Comparison of ENCODE assay signal across 8 cellular contexts in the genomic region with DNA sequence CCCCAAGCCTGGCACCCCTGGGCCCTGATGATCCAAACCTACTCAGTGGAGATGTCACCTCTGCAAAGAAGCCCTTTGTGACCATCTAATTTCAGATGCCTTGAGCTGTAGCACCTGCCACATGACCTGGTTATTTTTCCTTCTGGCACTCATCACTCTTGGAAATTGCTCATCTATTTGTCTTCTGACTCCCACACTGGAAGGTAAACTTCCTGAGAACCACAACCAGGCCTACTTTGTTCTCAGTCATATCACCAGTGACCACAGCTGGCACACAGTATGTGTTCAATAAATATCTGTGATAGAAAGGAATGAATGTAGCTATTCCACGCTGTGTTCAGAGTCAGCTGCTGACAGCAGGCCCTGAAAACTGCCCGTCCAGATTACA.
DNase-seq lines count a peak whose midpoint lies in the region; ATAC-seq and TF ChIP-seq lines count a peak whose summit lies in the region.

No MANE protein-coding gene starts in this region.

- no peaks in the 10 kb centered on the region for H3K36me3 ChIP-seq in CD4-positive, alpha-beta memory T cell (ENCODE audit: insufficient read depth, low read length)
- H3K36me3 ChIP-seq in MG63 (no peaks in the 10 kb centered on the region), colonic mucosa (no peaks in the 10 kb centered on the region), thyroid gland (no peaks in the 10 kb centered on the region)

- WGBS in thyroid gland, 2 donors = 89 to 90% methylated on average over 2 of the region's 2 CpGs

- peaks cover 26 to 57% (median 45%) of the 10 kb centered on the region in 4 donors for H3K4me1 Mint-ChIP-seq in CD4-positive, alpha-beta memory T cell
- peaks cover 20% of the 10 kb centered on the region in 2 donors for H3K4me1 Mint-ChIP-seq in natural killer cell

- peak overlapping the region in 1 of 2 donors; percentile 35 for H3K9ac ChIP-seq in colonic mucosa (ENCODE audit: low read depth in 2 of 2, low read length in 2 of 2)

- no peak for TF ChIP-seq CTCF in colonic mucosa (IDR thresholded peaks at IDR 0.05)
- TF ChIP-seq CTCF in natural killer cell (IDR thresholded peaks at IDR 0.05) = no peak
- TF ChIP-seq CTCF in thyroid gland (IDR thresholded peaks at IDR 0.05) = no peak

- H3K27me3 Mint-ChIP-seq in CD4-positive, alpha-beta memory T cell = no peaks in the 10 kb centered on the region
- H3K27me3 Mint-ChIP-seq in natural killer cell (ENCODE audit: low read depth in 2 of 2) = peaks cover 0 to 2% of the 10 kb centered on the region in 2 donors

- intact Hi-C loops in CD4-positive, alpha-beta memory T cell (cut with micrococcal nuclease) = no loop called here
- intact Hi-C loops in colonic mucosa (cut with DNase I) = no loop called here
- intact Hi-C loops in natural killer cell (cut with micrococcal nuclease) = no loop called here
- intact Hi-C loops in thyroid gland (cut with DNase I) = no loop called here
- intact Hi-C loops in sciatic nerve (cut with DNase I) = no loop called here

- H3K27ac ChIP-seq in CD4-positive, alpha-beta memory T cell (ENCODE audit: low read depth, low read length) = no peak overlapping the region
- H3K27ac ChIP-seq in colonic mucosa = peak overlapping the region; percentile 70
- peak overlapping the region in 1 of 3 donors; percentile 45 for H3K27ac ChIP-seq in thyroid gland

- CTCF ChIA-PET in CD4-positive, alpha-beta memory T cell (lab: Charles Lee; ENCODE audit: partially characterized antibody) = interaction anchor here (0.6 to 3.0 kb wide), 6 partner anchors 9 to 48 kb away, joined by 3 to 15 read pairs (median 4); no protein-coding TSS in a partner anchor

- H3K4me3 ChIP-seq in CD4-positive, alpha-beta memory T cell (ENCODE audit: low read length in 2 of 2) = peak overlapping the region in 1 of 2 donors; percentile 36
- H3K4me3 ChIP-seq in MG63 = no peak overlapping the region
- no peak overlapping the region for H3K4me3 ChIP-seq in colonic mucosa
- no peak overlapping the region for H3K4me3 ChIP-seq in thyroid gland (replicated peaks in 1 of 3)

- H3K27ac Mint-ChIP-seq in CD4-positive, alpha-beta memory T cell = peak overlapping the region; percentile 60 to 87 (median 81)
- peak overlapping the region in 1 of 2 donors; percentile 67 for H3K27ac Mint-ChIP-seq in natural killer cell

- POLR2A ChIA-PET in CD4-positive, alpha-beta memory T cell (lab: Charles Lee; ENCODE audit: partially characterized antibody) = interaction anchor here (0.8 to 14.0 kb wide), 10 partner anchors 7 to 97 kb away, joined by 3 to 168 read pairs (median 4); a partner anchor contains a TSS

- peaks cover 0 to 2% (median 0%) of the 10 kb centered on the region in 8 donors for H3K9me3 Mint-ChIP-seq in CD4-positive, alpha-beta memory T cell
- H3K9me3 Mint-ChIP-seq in natural killer cell = no peaks in the 10 kb centered on the region

- DNase-seq in CD4-positive, alpha-beta memory T cell = no peak
- DNase-seq in MG63 = peak; percentile 45
- DNase-seq in colonic mucosa = no peak
- DNase-seq in natural killer cell = no peak
- DNase-seq in GDM1 (lab: John Stamatoyannopoulos, UW) = no peak
- no peak for DNase-seq in epidermal melanocyte (ENCODE audit: insufficient read length, low spot score)
- no peak for DNase-seq in thyroid gland
- no peak for DNase-seq in sciatic nerve (ENCODE audit: low spot score)

- H3K4me1 ChIP-seq in CD4-positive, alpha-beta memory T cell (ENCODE audit: insufficient read depth, low read length) = peaks cover 54% of the 10 kb centered on the region
- peaks cover 22% of the 10 kb centered on the region for H3K4me1 ChIP-seq in colonic mucosa
- H3K4me1 ChIP-seq in thyroid gland = peaks cover 0 to 30% of the 10 kb centered on the region in 2 donors

- H3K4me3 Mint-ChIP-seq in CD4-positive, alpha-beta memory T cell = peak overlapping the region in 7 of 8 donors; percentile 27 to 76 (median 57)
- peak overlapping the region; percentile 1 for H3K4me3 Mint-ChIP-seq in natural killer cell

- H3K9me3 ChIP-seq in CD4-positive, alpha-beta memory T cell (ENCODE audit: control insufficient read depth in 1 of 2, low read length in 2 of 2) = no peaks in the 10 kb centered on the region
- H3K9me3 ChIP-seq in MG63 = no peaks in the 10 kb centered on the region
- H3K9me3 ChIP-seq in colonic mucosa = no peaks in the 10 kb centered on the region
- no peaks in the 10 kb centered on the region for H3K9me3 ChIP-seq in thyroid gland

- ATAC-seq in natural killer cell = no peak
- no peak for ATAC-seq in sciatic nerve

- H3K27me3 ChIP-seq in CD4-positive, alpha-beta memory T cell (ENCODE audit: insufficient read depth, low read length) = no peaks in the 10 kb centered on the region
- H3K27me3 ChIP-seq in MG63 (no peaks in the 10 kb centered on the region), colonic mucosa (no peaks in the 10 kb centered on the region), thyroid gland (no peaks in the 10 kb centered on the region)

- H3K36me3 Mint-ChIP-seq in CD4-positive, alpha-beta memory T cell = no peaks in the 10 kb centered on the region
- H3K36me3 Mint-ChIP-seq in natural killer cell = no peaks in the 10 kb centered on the region

- no peak for TF ChIP-seq POLR2A in thyroid gland (IDR thresholded peaks at IDR 0.05)
